Comparison of ENCODE assay signal across 12 cellular contexts in genomic region chr11:116615211-116615865, GRCh38.
"Had no signal": no experiment of that assay in that cellular context is flagged by ENCODE, and none has a peak within 500 bp of the region (broad histone marks: within the 10 kb centered on the region; RNA-seq: fewer than 3 reads in every experiment).

No MANE protein-coding gene starts in this region.

- DNase-seq: activated CD4-positive, alpha-beta T cell treated with anti-CD3 and anti-CD28 coated beads, Interleukin-2, amount 10 ng/mL, durations not matched to agents 7 days and 5 days; activated naive CD4-positive, alpha-beta T cell treated with Interleukin-2 at 50 U/mL for 16 hours; anterior cingulate cortex; effector memory CD4-positive, alpha-beta T cell; left colon; naive B cell; uterus had no signal

- H3K4me1 ChIP-seq: pancreas, uterus had no signal

- H3K9me3 ChIP-seq: pancreas, uterus had no signal

- FAIRE-seq: frontal cortex, pancreas, TTC549 had no signal

- H3K36me3 ChIP-seq: pancreas, uterus had no signal

- ATAC-seq: left colon; pancreas; stimulated activated memory B cell treated with anti-CD40 and anti-IgM and Interleukin-4, amounts not matched to agents 10 μg/mL and 1 μg/mL and 100 μg/mL, for 72 hours had no signal

- H3K27ac ChIP-seq: epithelial cell of prostate, pancreas, uterus had no signal

- H3K4me3 ChIP-seq: pancreas, uterus had no signal

- H3K27me3 ChIP-seq: pancreas, uterus had no signal
